In the genomic region with DNA sequence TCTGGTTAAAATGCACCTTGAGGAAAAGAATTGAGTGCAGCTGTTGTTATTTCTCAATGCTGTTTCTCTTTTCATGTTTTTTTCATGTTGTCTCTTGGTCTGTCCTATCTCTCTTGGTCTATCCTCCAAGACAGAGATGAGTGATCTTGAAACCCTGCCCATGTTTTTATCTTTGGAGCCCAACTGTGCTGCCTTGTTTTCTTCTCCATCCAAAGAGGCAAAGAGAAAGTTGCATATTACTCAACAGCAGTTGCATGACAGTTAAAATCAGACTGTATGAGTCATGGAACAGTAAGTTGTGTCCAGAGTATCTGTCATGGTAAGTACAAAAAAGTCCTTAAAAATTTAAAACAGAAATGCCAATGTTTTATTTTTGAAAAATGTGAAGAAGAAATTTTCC, we compare ENCODE assay signal across 11 cellular contexts. TPM values are rescaled to one million over a fixed set of nuclear protein-coding genes. Genes with fewer than 3 reads are reported as not detected.
DNase-seq lines count a peak whose midpoint lies in the region; ATAC-seq and TF ChIP-seq lines count a peak whose summit lies in the region.
"Had no signal": no experiment of that assay in that cellular context is flagged by ENCODE, and none has a peak within 500 bp of the region (broad histone marks: within the 10 kb centered on the region; RNA-seq: fewer than 3 reads in every experiment).

No MANE protein-coding gene starts in this region.

- peak; percentile 63 for DNase-seq in activated CD4-positive, alpha-beta T cell treated with anti-CD3 and anti-CD28 coated beads, Interleukin-2, amount 10 ng/mL, durations not matched to agents 24 days and 14 days
- no peak for DNase-seq in activated CD4-positive, alpha-beta T cell treated with anti-CD3 and anti-CD28 coated beads, Interleukin-2, amount 50 U/mL, for 48 hours
- DNase-seq in astrocyte of the spinal cord (ENCODE audit: low read depth, low spot score) (peak; percentile 24), middle frontal gyrus (ENCODE audit: extremely low spot score, low spot score) (no peak), osteocyte (ENCODE audit: extremely low spot score, unreplicated experiment) (no peak), head of caudate nucleus (no peak)
- DNase-seq: activated naive CD4-positive, alpha-beta T cell treated with Interleukin-2 at 50 U/mL for 16 hours; BE2C; NCI-H510A treated with DMSO at 0.1 percent for 48 hours had no signal

- peaks cover 9% of the 10 kb centered on the region for H3K27me3 Mint-ChIP-seq in activated CD4-positive, alpha-beta T cell treated with anti-CD3 and anti-CD28 coated beads, Interleukin-2, amount 10 ng/mL, durations not matched to agents 24 days and 14 days
- H3K27me3 Mint-ChIP-seq in stimulated activated memory B cell treated with anti-CD40 and anti-IgM and Interleukin-4, amounts not matched to agents 10 μg/mL and 1 μg/mL and 100 μg/mL, for 72 hours: no peaks in the 10 kb centered on the region
- no peaks in the 10 kb centered on the region for H3K27me3 Mint-ChIP-seq in osteocyte (ENCODE audit: unreplicated experiment)

- H3K9me3 Mint-ChIP-seq in activated CD4-positive, alpha-beta T cell treated with anti-CD3 and anti-CD28 coated beads, Interleukin-2, amount 10 ng/mL, durations not matched to agents 24 days and 14 days: peaks cover 11% of the 10 kb centered on the region
- H3K9me3 Mint-ChIP-seq in stimulated activated memory B cell treated with anti-CD40 and anti-IgM and Interleukin-4, amounts not matched to agents 10 μg/mL and 1 μg/mL and 100 μg/mL, for 72 hours: peaks cover 11% of the 10 kb centered on the region
- H3K9me3 Mint-ChIP-seq in osteocyte (ENCODE audit: unreplicated experiment): peaks cover 3% of the 10 kb centered on the region

- in situ Hi-C loops in astrocyte of the spinal cord (cut with HindIII; ENCODE audit: low sequenced_read_pairs): no loop called here

- H3K4me1 Mint-ChIP-seq in activated CD4-positive, alpha-beta T cell treated with anti-CD3 and anti-CD28 coated beads, Interleukin-2, amount 10 ng/mL, durations not matched to agents 24 days and 14 days: peaks cover 18% of the 10 kb centered on the region
- H3K4me1 Mint-ChIP-seq in stimulated activated memory B cell treated with anti-CD40 and anti-IgM and Interleukin-4, amounts not matched to agents 10 μg/mL and 1 μg/mL and 100 μg/mL, for 72 hours: peaks cover 14% of the 10 kb centered on the region
- H3K4me1 Mint-ChIP-seq in osteocyte (ENCODE audit: unreplicated experiment): no peaks in the 10 kb centered on the region

- peak; percentile 76 for ATAC-seq in HG03432 (IDR thresholded peaks at IDR 0.05; ENCODE audit: unreplicated experiment)
- peak; percentile 58 for ATAC-seq in stimulated activated memory B cell treated with anti-CD40 and anti-IgM and Interleukin-4, amounts not matched to agents 10 μg/mL and 1 μg/mL and 100 μg/mL, for 72 hours

- H3K4me3 Mint-ChIP-seq in activated CD4-positive, alpha-beta T cell treated with anti-CD3 and anti-CD28 coated beads, Interleukin-2, amount 10 ng/mL, durations not matched to agents 24 days and 14 days: peak overlapping the region; percentile 38
- no peak overlapping the region for H3K4me3 Mint-ChIP-seq in stimulated activated memory B cell treated with anti-CD40 and anti-IgM and Interleukin-4, amounts not matched to agents 10 μg/mL and 1 μg/mL and 100 μg/mL, for 72 hours
- H3K4me3 Mint-ChIP-seq in osteocyte (ENCODE audit: unreplicated experiment): no peak overlapping the region

- intact Hi-C loops in activated CD4-positive, alpha-beta T cell treated with anti-CD3 and anti-CD28 coated beads, Interleukin-2, amount 10 ng/mL, durations not matched to agents 24 days and 14 days (cut with micrococcal nuclease): loop anchor here (1.0 to 10.0 kb wide), 2 partner anchors 95 to 339 kb away; no protein-coding TSS in a partner anchor
- intact Hi-C loops in head of caudate nucleus (cut with DNase I): no loop called here

- H3K4me3 ChIP-seq in astrocyte of the spinal cord (ENCODE audit: low read depth, low read length): no peak overlapping the region

- TF ChIP-seq CTCF in astrocyte of the spinal cord (IDR thresholded peaks at IDR 0.05; ENCODE audit: low read depth, low read length) (no peak), osteocyte (IDR thresholded peaks at IDR 0.05) (no peak)

- peaks cover 1% of the 10 kb centered on the region for H3K36me3 Mint-ChIP-seq in activated CD4-positive, alpha-beta T cell treated with anti-CD3 and anti-CD28 coated beads, Interleukin-2, amount 10 ng/mL, durations not matched to agents 24 days and 14 days (ENCODE audit: low read depth)
- peaks cover 11% of the 10 kb centered on the region for H3K36me3 Mint-ChIP-seq in stimulated activated memory B cell treated with anti-CD40 and anti-IgM and Interleukin-4, amounts not matched to agents 10 μg/mL and 1 μg/mL and 100 μg/mL, for 72 hours
- no peaks in the 10 kb centered on the region for H3K36me3 Mint-ChIP-seq in osteocyte (ENCODE audit: unreplicated experiment)

- peak overlapping the region; percentile 67 for H3K27ac Mint-ChIP-seq in activated CD4-positive, alpha-beta T cell treated with anti-CD3 and anti-CD28 coated beads, Interleukin-2, amount 10 ng/mL, durations not matched to agents 24 days and 14 days
- H3K27ac Mint-ChIP-seq in stimulated activated memory B cell treated with anti-CD40 and anti-IgM and Interleukin-4, amounts not matched to agents 10 μg/mL and 1 μg/mL and 100 μg/mL, for 72 hours: peak overlapping the region; percentile 19
- no peak overlapping the region for H3K27ac Mint-ChIP-seq in osteocyte (ENCODE audit: unreplicated experiment)

RNA-seq across cellular contexts. Expression of a gene that starts 26.2 kb away (rescaled TPM):
- not detected in 2 replicates for total RNA-seq in activated CD4-positive, alpha-beta T cell treated with anti-CD3 and anti-CD28 coated beads, Interleukin-2, amount 10 ng/mL, durations not matched to agents 24 days and 14 days
- not detected in 2 replicates for total RNA-seq in osteocyte

Comparison
In these comparisons a context has a peak if more than half of its experiments do, and no peak if none do; other contexts are left out.
1. DNase-seq: peak in activated CD4-positive, alpha-beta T cell treated with anti-CD3 and anti-CD28 coated beads, Interleukin-2, amount 10 ng/mL, durations not matched to agents 24 days and 14 days (single experiment) and astrocyte of the spinal cord (single experiment); none in activated CD4-positive, alpha-beta T cell treated with anti-CD3 and anti-CD28 coated beads, Interleukin-2, amount 50 U/mL, for 48 hours (0 of 2), middle frontal gyrus (single experiment), osteocyte (single experiment) and head of caudate nucleus (0 of 42).